In the genomic region with DNA sequence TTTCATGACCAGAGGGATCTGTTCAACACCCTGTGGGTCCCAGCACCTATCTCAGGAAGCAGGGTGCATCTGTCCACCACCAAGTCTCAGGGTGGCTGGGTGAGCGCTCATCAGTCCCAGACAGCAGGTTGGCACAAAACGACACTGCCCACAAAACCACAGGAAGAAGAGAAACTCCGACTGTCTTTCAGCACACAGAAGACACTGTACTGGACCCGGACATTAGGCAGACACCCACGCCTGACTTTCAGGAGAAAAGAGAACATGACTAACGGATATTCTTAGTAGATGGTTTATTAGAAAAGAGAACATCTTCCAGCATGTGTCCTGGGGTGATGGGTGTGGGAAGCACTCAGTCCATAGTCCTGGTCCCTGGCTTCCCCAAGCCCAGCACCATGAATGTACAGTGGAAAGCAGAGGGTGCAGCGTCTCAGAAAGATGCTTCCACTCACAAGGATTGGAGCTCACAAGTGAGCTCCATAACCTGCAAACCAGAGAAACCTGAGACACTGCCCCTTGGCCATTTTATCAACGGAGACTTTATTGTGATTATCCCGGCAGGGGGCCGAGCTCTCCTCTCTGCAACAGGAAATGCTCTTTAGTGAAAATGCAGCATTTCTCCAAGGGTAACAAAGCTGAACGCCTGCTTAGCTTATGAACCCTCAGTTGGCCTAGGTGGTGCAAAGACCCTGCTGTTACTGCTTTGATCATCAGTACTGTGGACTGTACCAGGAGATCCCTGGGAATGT, we compare ENCODE assay signal across 8 cellular contexts. TPM values are rescaled to one million over a fixed set of nuclear protein-coding genes. Genes with fewer than 3 reads are reported as not detected.
DNase-seq lines count a peak whose midpoint lies in the region; ATAC-seq and TF ChIP-seq lines count a peak whose summit lies in the region.

No MANE protein-coding gene starts in this region.

- peak; percentile 34 for ATAC-seq in HG02610 (IDR thresholded peaks at IDR 0.05; ENCODE audit: unreplicated experiment)
- peak; percentile 27 to 45 for ATAC-seq in naive thymus-derived CD8-positive, alpha-beta T cell

- CTCF ChIA-PET in GM10248 (lab: Yijun Ruan, JAX), result interaction anchor here (0.8 to 2.5 kb wide), 12 partner anchors 11 to 110 kb away, joined by 3 to 15 read pairs (median 4); a partner anchor contains a TSS

- peak overlapping the region in 6 of 10 donors; percentile 63 to 91 (median 78) for H3K4me3 Mint-ChIP-seq in naive thymus-derived CD8-positive, alpha-beta T cell

- no peaks in the 10 kb centered on the region for H3K36me3 Mint-ChIP-seq in naive thymus-derived CD8-positive, alpha-beta T cell

- peaks cover 0 to 44% (median 30%) of the 10 kb centered on the region in 4 donors for H3K4me1 Mint-ChIP-seq in naive thymus-derived CD8-positive, alpha-beta T cell

- no peaks in the 10 kb centered on the region for H3K27me3 Mint-ChIP-seq in naive thymus-derived CD8-positive, alpha-beta T cell

- no peak overlapping the region for H3K27ac Mint-ChIP-seq in naive thymus-derived CD8-positive, alpha-beta T cell

- POLR2A ChIA-PET in naive thymus-derived CD8-positive, alpha-beta T cell (lab: Charles Lee), result interaction anchor here (0.8 to 6.1 kb wide), 12 partner anchors 20 to 110 kb away, joined by 3 to 280 read pairs (median 10); a partner anchor contains a TSS
- POLR2A ChIA-PET in GM10248 (lab: Yijun Ruan, JAX), result no interaction called here

- no peak for TF ChIP-seq CTCF in GM10248 (IDR thresholded peaks at IDR 0.05; ENCODE audit: control extremely low read depth, extremely low read depth, low read depth, missing control alignments)

- H3K9me3 Mint-ChIP-seq in naive thymus-derived CD8-positive, alpha-beta T cell, result peaks cover 0 to 2% (median 0%) of the 10 kb centered on the region in 9 donors

- DNase-seq in GF-D8 (lab: John Stamatoyannopoulos, UW), result peak; percentile 90
- peak; percentile 32 for DNase-seq in OCI-M1 (lab: John Stamatoyannopoulos, UW)
- DNase-seq in activated gamma-delta T cell treated with anti-CD3 and anti-CD28 coated beads, Interleukin-2, amount 50 U/mL, for 16 hours (ENCODE audit: low read depth), result peak; percentile 65
- peak in 8 of 10 donors; percentile 18 to 59 (median 50) for DNase-seq in naive thymus-derived CD8-positive, alpha-beta T cell
- DNase-seq in HPDE6-E6E7 (ENCODE audit: extremely low spot score), result no peak
- no peak for DNase-seq in DMS114 treated with DMSO at 0.1 percent for 48 hours (lab: John Stamatoyannopoulos, UW; ENCODE audit: unreplicated experiment)
- no peak for DNase-seq in GM10248 (ENCODE audit: extremely low spot score)

RNA-seq across cellular contexts. Expression of a gene that starts 35.8 kb away (rescaled TPM):
- total RNA-seq in naive thymus-derived CD8-positive, alpha-beta T cell, result 100 to 1,000 TPM; 299 to 311 TPM
- 100 to 1,000 TPM; 119 to 227 (median 198) TPM for polyA plus RNA-seq in naive thymus-derived CD8-positive, alpha-beta T cell

RNA-seq across cellular contexts. Expression of a gene that starts 55.8 kb away (rescaled TPM):
- total RNA-seq in naive thymus-derived CD8-positive, alpha-beta T cell, result not detected
- polyA plus RNA-seq in naive thymus-derived CD8-positive, alpha-beta T cell, result under 1 TPM in 1 of 3 donors, not detected in 2; 0.06 TPM

Comparison
In these comparisons a context has a peak if more than half of its experiments do, and no peak if none do; other contexts are left out.
1. DNase-seq: peak in GF-D8 (single experiment), OCI-M1 (single experiment), activated gamma-delta T cell treated with anti-CD3 and anti-CD28 coated beads, Interleukin-2, amount 50 U/mL, for 16 hours (single experiment) and naive thymus-derived CD8-positive, alpha-beta T cell (8 of 10); none in HPDE6-E6E7 (single experiment), DMS114 treated with DMSO at 0.1 percent for 48 hours (single experiment) and GM10248 (single experiment).